30 cellular contexts compared by ENCODE assay signal in the genomic region with DNA sequence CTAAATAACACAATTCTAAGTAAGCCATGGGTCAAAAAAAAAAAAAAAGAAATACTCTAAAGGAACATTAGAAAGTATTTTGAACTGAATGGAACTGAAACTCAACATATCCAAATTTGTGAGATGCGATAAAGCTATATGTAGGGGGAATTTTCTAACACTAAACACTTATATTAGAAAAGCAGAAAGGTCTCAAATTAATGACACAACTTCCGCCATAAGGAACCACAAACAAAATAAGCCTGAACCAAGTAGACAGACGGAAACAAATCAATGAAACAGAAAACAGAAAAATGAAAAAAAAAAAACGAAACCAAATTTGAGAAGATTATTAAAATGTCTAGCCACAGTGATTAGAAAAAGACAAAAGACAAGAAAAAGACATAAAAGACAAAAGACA.
"Had no signal": no experiment of that assay in that cellular context is flagged by ENCODE, and none has a peak within 500 bp of the region (broad histone marks: within the 10 kb centered on the region; RNA-seq: fewer than 3 reads in every experiment).

No MANE protein-coding gene starts in this region.

- H3K27ac ChIP-seq: adrenal gland, body of pancreas, esophagus muscularis mucosa, foreskin keratinocyte, gastrocnemius medialis had no signal

- H3K4me1 ChIP-seq: adrenal gland, body of pancreas, esophagus muscularis mucosa, foreskin keratinocyte, gastrocnemius medialis had no signal

- H3K4me3 ChIP-seq: adrenal gland, body of pancreas, esophagus muscularis mucosa, gastrocnemius medialis had no signal

- H3K27me3 ChIP-seq: adrenal gland, body of pancreas, esophagus muscularis mucosa, foreskin keratinocyte, gastrocnemius medialis had no signal

- H3K9me3 ChIP-seq: adrenal gland, body of pancreas, esophagus muscularis mucosa, gastrocnemius medialis had no signal

- FAIRE-seq: colon had no signal

- DNase-seq: activated CD4-positive, alpha-beta memory T cell treated with anti-CD3 and anti-CD28 coated beads for 36 hours; activated CD4-positive, alpha-beta T cell treated with anti-CD3 and anti-CD28 coated beads for 36 hours; activated CD4-positive, alpha-beta T cell treated with anti-CD3 and anti-CD28 coated beads, Interleukin-2, amount 10 ng/mL, durations not matched to agents 24 days and 14 days; activated CD4-positive, CD25-positive, alpha-beta regulatory T cell; activated CD4-positive, CD25-positive, alpha-beta regulatory T cell treated with anti-CD3 and anti-CD28 coated beads, Interleukin-2, amount 50 U/mL, for 72 hours; activated CD8-positive, alpha-beta memory T cell treated with anti-CD3 and anti-CD28 coated beads, Interleukin-2, amount 10 ng/mL, durations not matched to agents 7 days and 5 days; activated CD8-positive, alpha-beta memory T cell treated with anti-CD3 and anti-CD28 coated beads, Interleukin-2, amount 50 U/mL, for 4 hours; activated CD8-positive, alpha-beta T cell treated with anti-CD3 and anti-CD28 coated beads, Interleukin-2, amount 10 ng/mL, durations not matched to agents 7 days and 5 days; activated effector memory CD4-positive, alpha-beta T cell treated with anti-CD3 and anti-CD28 coated beads, Interleukin-2, amount 50 U/mL, for 16 hours; activated naive CD4-positive, alpha-beta T cell treated with anti-CD3 and anti-CD28 coated beads for 36 hours; activated naive CD8-positive, alpha-beta T cell treated with anti-CD3 and anti-CD28 coated beads for 36 hours; activated naive CD8-positive, alpha-beta T cell treated with anti-CD3 and anti-CD28 coated beads, Interleukin-2, amount 50 U/mL, for 24 hours; activated T-cell treated with anti-CD3 and anti-CD28 coated beads, Interleukin-2, amount 50 U/mL, for 1 hour; activated T-cell treated with anti-CD3 and anti-CD28 coated beads, Interleukin-2, amount 50 U/mL, for 48 hours; adrenal gland; amygdala; aorta; body of pancreas; caudate nucleus; cortex of kidney; dermis blood vessel endothelial cell; effector CD4-positive, alpha-beta T cell; effector memory CD8-positive, alpha-beta T cell; erythroblast; foreskin keratinocyte; gastrocnemius medialis; glutamatergic neuron; T-helper 2 cell had no signal

- ATAC-seq: activated CD4-positive, alpha-beta T cell treated with anti-CD3 and anti-CD28 coated beads for 36 hours; activated CD8-positive, alpha-beta memory T cell treated with anti-CD3 and anti-CD28 coated beads, Interleukin-2, amount 10 ng/mL, durations not matched to agents 7 days and 5 days; activated CD8-positive, alpha-beta T cell treated with anti-CD3 and anti-CD28 coated beads, Interleukin-2, amount 10 ng/mL, durations not matched to agents 7 days and 5 days; activated naive CD8-positive, alpha-beta T cell treated with anti-CD3 and anti-CD28 coated beads, Interleukin-2, amount 50 U/mL, for 24 hours; body of pancreas; effector memory CD8-positive, alpha-beta T cell; foreskin keratinocyte; gastrocnemius medialis had no signal

- H3K36me3 ChIP-seq: adrenal gland, esophagus muscularis mucosa, gastrocnemius medialis had no signal
